ENCODE assay signal across 10 cellular contexts in genomic region chr4:41727861-41728570, GRCh38. TPM values are rescaled to one million over a fixed set of nuclear protein-coding genes. Genes with fewer than 3 reads are reported as not detected.
"Had no signal": no experiment of that assay in that cellular context is flagged by ENCODE, and none has a peak within 500 bp of the region (broad histone marks: within the 10 kb centered on the region; RNA-seq: fewer than 3 reads in every experiment).

No MANE protein-coding gene starts in this region.

- FAIRE-seq: HepG2, K562 had no signal

- H2AFZ ChIP-seq: GM23248 had no signal

- H3K36me3 ChIP-seq: HAP-1 had no signal

- H3K9me3 ChIP-seq: HAP-1 had no signal

- H3K27ac ChIP-seq: GM23248 had no signal

- DNase-seq: GM23248, GOT3, H7, KG1 had no signal

- H3K4me3 ChIP-seq: GM23248, HAP-1, K562 had no signal

- H3K9ac ChIP-seq: GM23248 had no signal

- ATAC-seq: HCT116, HepG2, K562 had no signal

RNA-seq across cellular contexts. Expression of gene PHOX2B, which starts 20.5 kb away (rescaled TPM):
- total RNA-seq: GM23248, H4, H7, HepG2, HT-29, K562 had no signal
- polyA plus RNA-seq: GM23248, HepG2, K562 had no signal
